Comparison of ENCODE assay signal across 16 cellular contexts in the genomic region with DNA sequence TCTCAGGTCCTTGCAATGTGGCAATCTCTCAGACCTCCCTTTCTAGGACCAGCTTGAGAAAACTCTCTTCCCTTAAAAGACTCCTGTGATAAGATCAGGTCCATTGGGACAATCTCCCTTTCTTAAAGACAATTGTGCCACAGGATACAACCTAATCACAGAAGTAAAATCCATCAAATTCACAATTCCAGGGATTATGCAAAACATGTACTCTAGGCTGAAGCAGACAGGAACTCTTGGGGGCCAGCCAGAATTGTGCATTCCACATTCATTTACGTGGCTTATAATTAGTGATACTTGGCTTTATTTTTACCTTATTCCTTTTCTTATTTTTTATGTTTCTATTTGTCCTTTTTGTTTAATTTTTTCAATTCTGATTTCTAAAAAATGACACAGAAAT.
"Had no signal": no experiment of that assay in that cellular context is flagged by ENCODE, and none has a peak within 500 bp of the region (broad histone marks: within the 10 kb centered on the region; RNA-seq: fewer than 3 reads in every experiment).

No MANE protein-coding gene starts in this region.

- H3K4me1 ChIP-seq: breast epithelium, uterus had no signal

- H3K4me3 Mint-ChIP-seq: activated naive CD8-positive, alpha-beta T cell treated with anti-CD3 and anti-CD28 coated beads, Interleukin-2, amount 10 ng/mL, durations not matched to agents 7 days and 5 days; dendritic cell treated with granulocyte-macrophage colony-stimulating factor and Interleukin-4, amounts not matched to agents 40 ng/mL and 50 ng/mL, for 4 days; nephron; T-cell had no signal

- ATAC-seq: psoas muscle, T-cell had no signal

- H3K27me3 Mint-ChIP-seq: activated naive CD8-positive, alpha-beta T cell treated with anti-CD3 and anti-CD28 coated beads, Interleukin-2, amount 10 ng/mL, durations not matched to agents 7 days and 5 days; dendritic cell treated with granulocyte-macrophage colony-stimulating factor and Interleukin-4, amounts not matched to agents 40 ng/mL and 50 ng/mL, for 4 days; T-cell had no signal

- H3K27ac Mint-ChIP-seq: activated naive CD8-positive, alpha-beta T cell treated with anti-CD3 and anti-CD28 coated beads, Interleukin-2, amount 10 ng/mL, durations not matched to agents 7 days and 5 days; dendritic cell treated with granulocyte-macrophage colony-stimulating factor and Interleukin-4, amounts not matched to agents 40 ng/mL and 50 ng/mL, for 4 days; nephron had no signal

- H3K4me3 ChIP-seq: breast epithelium, psoas muscle, sigmoid colon, uterus had no signal

- H3K27ac ChIP-seq: breast epithelium, psoas muscle, sigmoid colon, uterus had no signal

- H3K36me3 ChIP-seq: sigmoid colon, uterus had no signal

- H3K27me3 ChIP-seq: breast epithelium, sigmoid colon, uterus had no signal

- H3K9me3 Mint-ChIP-seq: dendritic cell treated with granulocyte-macrophage colony-stimulating factor and Interleukin-4, amounts not matched to agents 40 ng/mL and 50 ng/mL, for 4 days had no signal

- H3K9me3 ChIP-seq: breast epithelium, psoas muscle, sigmoid colon, uterus had no signal

- DNase-seq: activated naive CD4-positive, alpha-beta T cell; activated naive CD8-positive, alpha-beta T cell treated with anti-CD3 and anti-CD28 coated beads, Interleukin-2, amount 10 ng/mL, durations not matched to agents 7 days and 5 days; activated T-cell treated with anti-CD3 and anti-CD28 coated beads for 4 hours; anterior cingulate cortex; effector memory CD4-positive, alpha-beta T cell; mesenchymal stem cell; occipital lobe; psoas muscle; sigmoid colon; stimulated activated CD4-positive, alpha-beta T cell treated with anti-CD3 and anti-CD28 coated beads, Interleukin-1b, Interleukin-23, amount 100 ng/mL, for 48 hours; T-cell; T1000; uterus had no signal
